In genomic region chr2:122056853-122057252, GRCh38 we compare ENCODE assay signal across 20 cellular contexts.
"Had no signal": no experiment of that assay in that cellular context is flagged by ENCODE, and none has a peak within 500 bp of the region (broad histone marks: within the 10 kb centered on the region; RNA-seq: fewer than 3 reads in every experiment).

No MANE protein-coding gene starts in this region.

- H3K36me3 Mint-ChIP-seq: memory B cell; mesothelial cell of epicardium; natural killer cell treated with Interleukin-12 subunit alpha and Interleukin-12 subunit beta and Interleukin-15 and Interleukin-18, amount 100 ng/mL, for 72 hours; type B pancreatic cell had no signal

- ATAC-seq: gastroesophageal sphincter; lower lobe of right lung; natural killer cell treated with Interleukin-12 subunit alpha and Interleukin-12 subunit beta and Interleukin-15 and Interleukin-18, amount 100 ng/mL, for 72 hours; pancreas; right cardiac atrium had no signal

- H3K4me1 ChIP-seq: gastroesophageal sphincter, left ventricle myocardium inferior, pancreas had no signal

- H3K4me2 ChIP-seq: smooth muscle cell had no signal

- H3K4me3 Mint-ChIP-seq: memory B cell; mesothelial cell of epicardium; natural killer cell treated with Interleukin-12 subunit alpha and Interleukin-12 subunit beta and Interleukin-15 and Interleukin-18, amount 100 ng/mL, for 72 hours; type B pancreatic cell had no signal

- H3K4me1 Mint-ChIP-seq: memory B cell had no signal

- H3K9me3 Mint-ChIP-seq: memory B cell; natural killer cell treated with Interleukin-12 subunit alpha and Interleukin-12 subunit beta and Interleukin-15 and Interleukin-18, amount 100 ng/mL, for 72 hours; type B pancreatic cell had no signal

- H3K4me3 ChIP-seq: dorsolateral prefrontal cortex, gastroesophageal sphincter, left ventricle myocardium inferior, lower lobe of right lung, pancreas, smooth muscle cell had no signal

- H3K36me3 ChIP-seq: gastroesophageal sphincter, left ventricle myocardium inferior, lower lobe of right lung, pancreas had no signal

- H3K27me3 Mint-ChIP-seq: progenitor cell of endocrine pancreas, type B pancreatic cell had no signal

- H3K27ac Mint-ChIP-seq: memory B cell; mesothelial cell of epicardium; natural killer cell treated with Interleukin-12 subunit alpha and Interleukin-12 subunit beta and Interleukin-15 and Interleukin-18, amount 100 ng/mL, for 72 hours; progenitor cell of endocrine pancreas; type B pancreatic cell had no signal

- H3K27me3 ChIP-seq: gastroesophageal sphincter, pancreas had no signal

- DNase-seq: cortex of kidney; dorsolateral prefrontal cortex; effector CD8-positive, alpha-beta T cell; glutamatergic neuron; kidney; left cardiac atrium; left ventricle myocardium inferior; lower lobe of right lung; occipital lobe; pancreas; right cardiac atrium; stimulated activated CD4-positive, alpha-beta T cell treated with anti-CD3 and anti-CD28 coated beads, Interleukin-2, amount 100 ng/mL, for 48 hours; stimulated activated naive CD4-positive, alpha-beta T cell treated with Interleukin-2 at 50 U/mL for 16 hours had no signal

- H3K9me3 ChIP-seq: gastroesophageal sphincter, left ventricle myocardium inferior, lower lobe of right lung, pancreas had no signal

- H3K27ac ChIP-seq: dorsolateral prefrontal cortex, gastroesophageal sphincter, left ventricle myocardium inferior, lower lobe of right lung, pancreas had no signal
